In genomic region chr7:16670021-16670420, GRCh38 we compare ENCODE assay signal across 1 cellular context.
TF ChIP-seq lines count a peak whose summit lies in the region.

No MANE protein-coding gene starts in this region.

TF ChIP-seq in IMR-90, 13 proteins besides CTCF, POLR2A, EP300 and RAD21:
- TF ChIP-seq CEBPB (IDR thresholded peaks at IDR 0.05; ENCODE audit: low read depth, low read length) = no peak
- no peak for TF ChIP-seq RFX5 (IDR thresholded peaks at IDR 0.05; ENCODE audit: low read depth, low read length)
- no peak for TF ChIP-seq BHLHE40 (IDR thresholded peaks at IDR 0.05; ENCODE audit: low read depth, low read length)
- TF ChIP-seq RCOR1 (IDR thresholded peaks at IDR 0.05; ENCODE audit: insufficient replicate concordance, low read length) = no peak
TF ChIP-seq in IMR-90: peak in this region for 0.
